Comparison of ENCODE assay signal across 8 cellular contexts in the genomic region with DNA sequence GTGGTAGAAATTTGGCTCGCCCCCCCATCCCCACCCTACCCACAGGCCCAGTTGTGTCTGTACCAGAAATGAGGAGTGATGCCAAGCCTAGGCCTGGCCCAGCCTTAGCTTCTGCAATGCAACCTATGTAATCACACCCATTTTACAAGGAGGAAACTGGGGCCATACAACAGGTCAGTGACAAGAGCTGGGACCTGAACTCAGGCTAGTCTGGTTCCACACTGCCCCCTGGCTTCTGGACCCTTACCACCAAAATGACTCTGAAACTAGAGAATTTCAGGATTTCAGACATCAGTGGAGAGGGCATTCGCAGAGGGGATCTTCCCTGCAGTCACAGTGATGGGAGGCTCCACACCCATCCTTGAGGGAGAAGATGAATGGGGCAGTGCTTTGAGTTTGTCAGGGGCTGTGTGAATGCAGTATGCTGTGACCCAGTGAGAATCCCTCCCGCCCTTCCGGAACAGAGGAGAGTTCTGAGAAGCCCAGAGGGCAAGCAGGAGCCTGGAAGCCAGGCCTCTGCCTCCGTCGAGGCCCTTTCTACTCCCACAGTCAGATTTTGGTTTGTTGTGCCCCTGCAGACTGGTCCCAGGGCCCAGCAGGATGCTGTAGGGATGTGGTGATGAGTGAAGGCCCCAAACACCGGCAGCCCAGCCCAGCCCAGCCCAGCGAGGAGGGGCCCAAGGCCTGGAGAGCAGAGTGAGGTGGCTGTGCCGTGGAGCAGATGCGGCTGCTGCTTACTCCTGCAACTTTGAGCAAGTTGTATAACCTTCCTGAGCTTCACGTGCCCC. TPM values are rescaled to one million over a fixed set of nuclear protein-coding genes. Genes with fewer than 3 reads are reported as not detected.
DNase-seq lines count a peak whose midpoint lies in the region; ATAC-seq and TF ChIP-seq lines count a peak whose summit lies in the region.

No MANE protein-coding gene starts in this region.

- intact Hi-C loops in naive thymus-derived CD4-positive, alpha-beta T cell (cut with micrococcal nuclease), result loop anchor here (1.0 to 2.0 kb wide), 3 partner anchors 26 to 291 kb away; no protein-coding TSS in a partner anchor

- POLR2A ChIA-PET in naive thymus-derived CD4-positive, alpha-beta T cell (lab: Charles Lee), result interaction anchor here (0.6 to 1.4 kb wide), 4 partner anchors 21 to 154 kb away, joined by 3 to 5 read pairs (median 3); no protein-coding TSS in a partner anchor

- H3F3A ChIP-seq in DOHH2 (ENCODE audit: control insufficient read depth, insufficient read depth), result no peaks in the 10 kb centered on the region
- peaks cover 16% of the 10 kb centered on the region for H3F3A ChIP-seq in MM.1S (ENCODE audit: insufficient read depth, low read length)

- TF ChIP-seq CTCF in DOHH2 (IDR thresholded peaks at IDR 0.05; ENCODE audit: low read depth, low read length, poor library complexity, severe bottlenecking) (peak; percentile 33), MM.1S (IDR thresholded peaks at IDR 0.05; ENCODE audit: low read length) (peak; percentile 39)

- H3K9ac ChIP-seq in MM.1S (ENCODE audit: low read length), result peak overlapping the region; percentile 33; the same call in 1 of the 2 replicates

- H3K79me2 ChIP-seq in DOHH2 (ENCODE audit: control insufficient read depth, low read length) (peaks cover 21% of the 10 kb centered on the region), MM.1S (ENCODE audit: low read length) (no peaks in the 10 kb centered on the region)

- H3K27ac ChIP-seq in DOHH2 (ENCODE audit: low read depth, low read length) (no peak overlapping the region), MM.1S (ENCODE audit: low read length) (peak overlapping the region; percentile 82)
- H3K27ac ChIP-seq in naive thymus-derived CD4-positive, alpha-beta T cell (ENCODE audit: low read depth, low read length), result peak overlapping the region; percentile 68

- peak overlapping the region in 3 of 10 donors; percentile 1 to 77 (median 63) for H3K4me3 Mint-ChIP-seq in naive thymus-derived CD4-positive, alpha-beta T cell
- H3K4me3 Mint-ChIP-seq in stimulated activated naive B cell treated with anti-CD40 and anti-IgM and Interleukin-4, amounts not matched to agents 10 μg/mL and 1 μg/mL and 100 μg/mL, for 72 hours, result no peak overlapping the region

- peaks cover 30 to 54% (median 46%) of the 10 kb centered on the region in 7 donors for H3K4me1 Mint-ChIP-seq in naive thymus-derived CD4-positive, alpha-beta T cell
- peaks cover 20 to 45% of the 10 kb centered on the region in 2 donors for H3K4me1 Mint-ChIP-seq in stimulated activated naive B cell treated with anti-CD40 and anti-IgM and Interleukin-4, amounts not matched to agents 10 μg/mL and 1 μg/mL and 100 μg/mL, for 72 hours

- H3K4me3 ChIP-seq in DOHH2 (ENCODE audit: low read length) (no peak overlapping the region), MM.1S (ENCODE audit: low read length) (no peak overlapping the region)
- H3K4me3 ChIP-seq in naive thymus-derived CD4-positive, alpha-beta T cell (ENCODE audit: low read length), result no peak overlapping the region

- CTCF ChIA-PET in naive thymus-derived CD4-positive, alpha-beta T cell (lab: Charles Lee), result interaction anchor here (1.0 to 1.5 kb wide), 3 partner anchors 27 to 290 kb away, joined by 3 to 5 read pairs (median 3); no protein-coding TSS in a partner anchor

- H3K27me3 ChIP-seq in DOHH2 (ENCODE audit: control insufficient read depth, low read length), result no peaks in the 10 kb centered on the region
- H3K27me3 ChIP-seq in MM.1S (replicated peaks; ENCODE audit: insufficient read depth, low read length), result no peaks in the 10 kb centered on the region
- no peaks in the 10 kb centered on the region for H3K27me3 ChIP-seq in naive thymus-derived CD4-positive, alpha-beta T cell (ENCODE audit: control insufficient read depth in 2 of 2, insufficient read depth in 2 of 2, low read length in 2 of 2)

- DNase-seq in MM.1S (no peak), dermis blood vessel endothelial cell (peak; percentile 62), mesenteric fat pad (ENCODE audit: low spot score) (no peak)
- no peak for DNase-seq in naive thymus-derived CD4-positive, alpha-beta T cell
- DNase-seq in stimulated activated naive B cell treated with anti-CD40 and anti-IgM and Interleukin-4, amounts not matched to agents 10 μg/mL and 1 μg/mL and 100 μg/mL, for 72 hours, result no peak

- H4K20me1 ChIP-seq in DOHH2 (ENCODE audit: control insufficient read depth, insufficient read depth, low read depth, low read length) (no peaks in the 10 kb centered on the region), MM.1S (ENCODE audit: insufficient read depth, low read length) (no peaks in the 10 kb centered on the region)

- H3K4me1 ChIP-seq in DOHH2 (ENCODE audit: control insufficient read depth, low read length) (peaks cover 17% of the 10 kb centered on the region), MM.1S (ENCODE audit: low read length) (peaks cover 32% of the 10 kb centered on the region)
- H3K4me1 ChIP-seq in naive thymus-derived CD4-positive, alpha-beta T cell (ENCODE audit: control insufficient read depth in 2 of 2, insufficient read depth in 2 of 2, low read length in 2 of 2), result peaks cover 23 to 24% of the 10 kb centered on the region in 2 donors

- H3K27ac Mint-ChIP-seq in naive thymus-derived CD4-positive, alpha-beta T cell, result peak overlapping the region in 4 of 9 donors; percentile 27 to 92 (median 86)
- no peak overlapping the region for H3K27ac Mint-ChIP-seq in stimulated activated naive B cell treated with anti-CD40 and anti-IgM and Interleukin-4, amounts not matched to agents 10 μg/mL and 1 μg/mL and 100 μg/mL, for 72 hours

- peaks cover 0 to 6% (median 0%) of the 10 kb centered on the region in 5 donors for H3K36me3 Mint-ChIP-seq in naive thymus-derived CD4-positive, alpha-beta T cell
- peaks cover 14 to 23% of the 10 kb centered on the region in 2 donors for H3K36me3 Mint-ChIP-seq in stimulated activated naive B cell treated with anti-CD40 and anti-IgM and Interleukin-4, amounts not matched to agents 10 μg/mL and 1 μg/mL and 100 μg/mL, for 72 hours

- H3K9me3 ChIP-seq in DOHH2 (ENCODE audit: control insufficient read depth, insufficient read depth, low read length), result no peaks in the 10 kb centered on the region
- no peaks in the 10 kb centered on the region for H3K9me3 ChIP-seq in MM.1S (replicated peaks; ENCODE audit: insufficient read depth, low read length)
- no peaks in the 10 kb centered on the region for H3K9me3 ChIP-seq in naive thymus-derived CD4-positive, alpha-beta T cell (ENCODE audit: control insufficient read depth in 2 of 3, low read length in 3 of 3)

- H2AFZ ChIP-seq in MM.1S (ENCODE audit: low read length), result no peak overlapping the region

- no peaks in the 10 kb centered on the region for H3K9me3 Mint-ChIP-seq in naive thymus-derived CD4-positive, alpha-beta T cell
- no peaks in the 10 kb centered on the region for H3K9me3 Mint-ChIP-seq in stimulated activated naive B cell treated with anti-CD40 and anti-IgM and Interleukin-4, amounts not matched to agents 10 μg/mL and 1 μg/mL and 100 μg/mL, for 72 hours

- H3K27me3 Mint-ChIP-seq in naive thymus-derived CD4-positive, alpha-beta T cell, result no peaks in the 10 kb centered on the region
- H3K27me3 Mint-ChIP-seq in stimulated activated naive B cell treated with anti-CD40 and anti-IgM and Interleukin-4, amounts not matched to agents 10 μg/mL and 1 μg/mL and 100 μg/mL, for 72 hours, result no peaks in the 10 kb centered on the region

- H3K36me3 ChIP-seq in DOHH2 (ENCODE audit: control insufficient read depth, low read length) (peaks cover 17% of the 10 kb centered on the region), MM.1S (replicated peaks; ENCODE audit: insufficient read depth, low read length) (no peaks in the 10 kb centered on the region)
- H3K36me3 ChIP-seq in naive thymus-derived CD4-positive, alpha-beta T cell (ENCODE audit: control insufficient read depth in 2 of 3, insufficient read depth in 3 of 3, low read length in 3 of 3), result peaks cover 0 to 20% (median 13%) of the 10 kb centered on the region in 3 experiments

- no peak for ATAC-seq in naive thymus-derived CD4-positive, alpha-beta T cell
- no peak for ATAC-seq in GM18873 (IDR thresholded peaks at IDR 0.05; ENCODE audit: low FRiP score, unreplicated experiment)
- ATAC-seq in GM19455 (IDR thresholded peaks at IDR 0.05; ENCODE audit: unreplicated experiment), result no peak
- ATAC-seq in stimulated activated naive B cell treated with anti-CD40 and anti-IgM and Interleukin-4, amounts not matched to agents 10 μg/mL and 1 μg/mL and 100 μg/mL, for 72 hours (replicated peaks), result no peak

- no peak overlapping the region for H3K4me2 ChIP-seq in DOHH2 (ENCODE audit: low read length)
- H3K4me2 ChIP-seq in MM.1S (ENCODE audit: low read depth, low read length), result peak overlapping the region; percentile 25

- H3K9me2 ChIP-seq in DOHH2 (replicated peaks; ENCODE audit: control insufficient read depth, low read length) (no peaks in the 10 kb centered on the region), MM.1S (replicated peaks; ENCODE audit: insufficient read depth, low read length) (no peaks in the 10 kb centered on the region)

RNA-seq across cellular contexts. Expression of gene MYL9, which starts 48.1 kb away (rescaled TPM):
- total RNA-seq in dermis blood vessel endothelial cell (1.9 and 3.7 TPM in 2 replicates), mesenteric fat pad (518 TPM)
- 1 to 10 TPM in 1 of 5 experiments, under 1 TPM in 2, not detected in 2; 0.29 to 2.4 (median 0.29) TPM for total RNA-seq in naive thymus-derived CD4-positive, alpha-beta T cell
- not detected for polyA plus RNA-seq in naive thymus-derived CD4-positive, alpha-beta T cell

Comparison
In these comparisons a context has a peak if more than half of its experiments do, and no peak if none do; other contexts are left out.
1. RNA of gene MYL9, which starts 48.1 kb away (total RNA-seq): 518 TPM in mesenteric fat pad (single experiment); 1.9 to 3.7 TPM in dermis blood vessel endothelial cell and 0.29 to 2.4 TPM in naive thymus-derived CD4-positive, alpha-beta T cell; every median in the first group is over 100 times any median in the second.